ENCODE assay signal across 19 cellular contexts in genomic region chr15:86916671-86917450, GRCh38.
A peak's percentile ranks its signal among the peaks of the same experiment; 100 is the strongest.
DNase-seq lines count a peak whose midpoint lies in the region; ATAC-seq and TF ChIP-seq lines count a peak whose summit lies in the region.
"Had no signal": no experiment of that assay in that cellular context is flagged by ENCODE, and none has a peak within 500 bp of the region (broad histone marks: within the 10 kb centered on the region; RNA-seq: fewer than 3 reads in every experiment).

No MANE protein-coding gene starts in this region.

- no peak overlapping the region for H3K27ac Mint-ChIP-seq in MCF 10A (ENCODE audit: low read depth, unreplicated experiment)
- no peak overlapping the region for H3K27ac Mint-ChIP-seq in Caco-2 (ENCODE audit: unreplicated experiment)
- H3K27ac Mint-ChIP-seq: activated T-helper 17 cell treated with anti-CD3 and anti-CD28 coated beads, Interleukin-2, amount 50 U/mL, for 72 hours; naive B cell; stimulated activated naive CD8-positive, alpha-beta T cell treated with anti-CD3 and anti-CD28 coated beads, Interleukin-15, amount 100 ng/mL, for 72 hours had no signal

- H3K27ac ChIP-seq in mammary epithelial cell (ENCODE audit: insufficient read depth, low read depth, low read length): no peak overlapping the region
- H3K27ac ChIP-seq in neuronal stem cell (replicated peaks; ENCODE audit: low read length): peak overlapping the region; percentile 37
- H3K27ac ChIP-seq: KMS-11 had no signal

- H3K79me1 ChIP-seq in neuronal stem cell (ENCODE audit: low read depth, low read length): no peaks in the 10 kb centered on the region

- H2AK5ac ChIP-seq in neuronal stem cell (ENCODE audit: low read depth, low read length): no peak overlapping the region

- no peak for TF ChIP-seq CTCF in mammary epithelial cell (conservative IDR thresholded peaks at IDR 0.05 in 1 of 2, IDR thresholded peaks at IDR 0.05 in 1 of 2; ENCODE audit: extremely low read depth in 1 of 2, insufficient read depth in 1 of 2, low read depth in 1 of 2, low read length in 2 of 2)
- TF ChIP-seq CTCF in MCF 10A (IDR thresholded peaks at IDR 0.05; ENCODE audit: unreplicated experiment): no peak
- no peak for TF ChIP-seq CTCF in Caco-2 (IDR thresholded peaks at IDR 0.05; ENCODE audit: insufficient read depth in 1 of 2, low read depth in 1 of 2, low read length in 1 of 2, severe bottlenecking in 1 of 2, unreplicated experiment in 1 of 2)

- CTCF ChIA-PET in mammary epithelial cell (lab: Charles Lee; ENCODE audit: low non-redundant PET): no interaction called here
- CTCF ChIA-PET in MCF 10A (lab: Yijun Ruan, JAX): interaction anchor here (0.5 to 3.2 kb wide), 14 partner anchors 9 to 1539 kb away, joined by 3 to 31 read pairs (median 4); no protein-coding TSS in a partner anchor
- CTCF ChIA-PET in Caco-2 (lab: Charles Lee): no interaction called here

- no peaks in the 10 kb centered on the region for H3K4me1 Mint-ChIP-seq in MCF 10A (ENCODE audit: insufficient read depth, unreplicated experiment)
- no peaks in the 10 kb centered on the region for H3K4me1 Mint-ChIP-seq in Caco-2 (ENCODE audit: low read depth, unreplicated experiment)
- H3K4me1 Mint-ChIP-seq: activated T-helper 17 cell treated with anti-CD3 and anti-CD28 coated beads, Interleukin-2, amount 50 U/mL, for 72 hours; naive B cell; stimulated activated naive CD8-positive, alpha-beta T cell treated with anti-CD3 and anti-CD28 coated beads, Interleukin-15, amount 100 ng/mL, for 72 hours had no signal

- no peak overlapping the region for H3K4ac ChIP-seq in neuronal stem cell (ENCODE audit: low read length)

- H3K9ac ChIP-seq in mammary epithelial cell (ENCODE audit: insufficient read depth, low read length) (no peak overlapping the region), neuronal stem cell (ENCODE audit: low read depth, low read length, poor library complexity) (no peak overlapping the region)
- H3K9ac ChIP-seq: KMS-11 had no signal

- no peak overlapping the region for H2BK12ac ChIP-seq in neuronal stem cell (ENCODE audit: low read length)

- H3K23ac ChIP-seq in neuronal stem cell (ENCODE audit: low read depth, low read length, poor library complexity): no peak overlapping the region

- DNase-seq in mammary epithelial cell (no peak), MCF 10A (ENCODE audit: unreplicated experiment) (no peak), head of caudate nucleus (peak; percentile 80 to 98 (median 93)), neuronal stem cell (ENCODE audit: low spot score) (no peak), Caco-2 (no peak), DMS 273 treated with DMSO at 0.1 percent for 48 hours (lab: John Stamatoyannopoulos, UW) (no peak)
- DNase-seq: activated CD4-positive, alpha-beta T cell treated with anti-CD3 and anti-CD28 coated beads, Interleukin-2, amount 50 U/mL, for 4 hours; Calu3; effector CD4-positive, alpha-beta T cell; HCEC 1CT; naive B cell; NCI-H187 treated with DMSO at 0.1 percent for 48 hours; SIG-M5; stimulated activated naive CD8-positive, alpha-beta T cell treated with anti-CD3 and anti-CD28 coated beads, Interleukin-15, amount 100 ng/mL, for 72 hours; T1000 had no signal

- H4K8ac ChIP-seq in neuronal stem cell (ENCODE audit: low read depth, low read length): no peak overlapping the region

- H2AFZ ChIP-seq in mammary epithelial cell (ENCODE audit: low read depth, low read length) (peak overlapping the region; percentile 51), neuronal stem cell (ENCODE audit: low read length) (peak overlapping the region; percentile 8)

- in situ Hi-C loops in mammary epithelial cell (cut with MboI; ENCODE audit: low sequenced_read_pairs in 2 of 2): loop anchor here in 1 of 2 donors (25.0 kb wide), 1 partner anchor 1055 kb away; no protein-coding TSS in a partner anchor

- H3K27me3 ChIP-seq in mammary epithelial cell (ENCODE audit: insufficient read depth, low read length): no peaks in the 10 kb centered on the region
- H3K27me3 ChIP-seq in neuronal stem cell (ENCODE audit: control insufficient read depth in 3 of 3, insufficient read depth in 3 of 3, low read depth in 1 of 3, low read length in 3 of 3): no peaks in the 10 kb centered on the region
- H3K27me3 ChIP-seq in Caco-2 (replicated peaks; ENCODE audit: control insufficient read depth, insufficient read depth, low read length): no peaks in the 10 kb centered on the region; the same call in none of the 2 replicates

- H3K4me3 Mint-ChIP-seq in MCF 10A (ENCODE audit: unreplicated experiment) (no peak overlapping the region), Caco-2 (ENCODE audit: unreplicated experiment) (no peak overlapping the region)
- H3K4me3 Mint-ChIP-seq: activated T-helper 17 cell treated with anti-CD3 and anti-CD28 coated beads, Interleukin-2, amount 50 U/mL, for 72 hours; naive B cell; stimulated activated naive CD8-positive, alpha-beta T cell treated with anti-CD3 and anti-CD28 coated beads, Interleukin-15, amount 100 ng/mL, for 72 hours had no signal

- BruUV-seq in mammary epithelial cell (replicated peaks; lab: Mats Ljungman, UMichigan) (no TSS peak), MCF 10A (replicated peaks; lab: Mats Ljungman, UMichigan) (no TSS peak), Caco-2 (replicated peaks; lab: Mats Ljungman, UMichigan) (no TSS peak)

- H3K4me2 ChIP-seq in mammary epithelial cell (ENCODE audit: insufficient read depth, low read depth, low read length) (no peak overlapping the region), neuronal stem cell (ENCODE audit: insufficient read depth, low read length, poor library complexity, severe bottlenecking) (no peak overlapping the region)
- H3K4me2 ChIP-seq: KMS-11 had no signal

- no peaks in the 10 kb centered on the region for H3K27me3 Mint-ChIP-seq in MCF 10A (ENCODE audit: insufficient read depth, unreplicated experiment)
- peaks cover 14% of the 10 kb centered on the region for H3K27me3 Mint-ChIP-seq in Caco-2 (ENCODE audit: insufficient read depth, unreplicated experiment)

- H3K4me3 ChIP-seq in mammary epithelial cell (replicated peaks in 1 of 3; ENCODE audit: insufficient read depth in 1 of 3, low read depth in 2 of 3, low read length in 3 of 3): no peak overlapping the region
- no peak overlapping the region for H3K4me3 ChIP-seq in neuronal stem cell (ENCODE audit: low read length in 2 of 2)
- H3K4me3 ChIP-seq in Caco-2 (ENCODE audit: low read depth, low read length): no peak overlapping the region

- H3K18ac ChIP-seq in neuronal stem cell (ENCODE audit: low read length): peak overlapping the region; percentile 15

- POLR2A ChIA-PET in MCF 10A (lab: Yijun Ruan, JAX) (interaction anchor here (0.7 kb wide), 1 partner anchor 1408 kb away, joined by 3 read pairs; no protein-coding TSS in a partner anchor), Caco-2 (lab: Charles Lee) (no interaction called here)

- ATAC-seq in GM19324 (IDR thresholded peaks at IDR 0.05; ENCODE audit: low FRiP score, unreplicated experiment) (no peak), HG03521 (IDR thresholded peaks at IDR 0.05; ENCODE audit: unreplicated experiment) (no peak)
- ATAC-seq: activated T-helper 17 cell treated with anti-CD3 and anti-CD28 coated beads, Interleukin-2, amount 50 U/mL, for 72 hours; stimulated activated naive CD8-positive, alpha-beta T cell treated with anti-CD3 and anti-CD28 coated beads, Interleukin-15, amount 100 ng/mL, for 72 hours had no signal

- no peak overlapping the region for H3K14ac ChIP-seq in neuronal stem cell (ENCODE audit: low read length)

- peaks cover 9% of the 10 kb centered on the region for H3K4me1 ChIP-seq in mammary epithelial cell (ENCODE audit: insufficient read depth, low read length)
- H3K4me1 ChIP-seq in neuronal stem cell (ENCODE audit: control insufficient read depth in 2 of 2, insufficient read depth in 1 of 2, low read depth in 1 of 2, low read length in 2 of 2): peaks cover 3 to 11% of the 10 kb centered on the region in 2 donors
- no peaks in the 10 kb centered on the region for H3K4me1 ChIP-seq in Caco-2

- no peaks in the 10 kb centered on the region for H3K36me3 Mint-ChIP-seq in MCF 10A (ENCODE audit: insufficient read depth, unreplicated experiment)
- no peaks in the 10 kb centered on the region for H3K36me3 Mint-ChIP-seq in Caco-2 (ENCODE audit: insufficient read depth, unreplicated experiment)
- H3K36me3 Mint-ChIP-seq: naive B cell had no signal

- no peak overlapping the region for H4K91ac ChIP-seq in neuronal stem cell (ENCODE audit: low read depth, low read length, poor library complexity)

- no peak overlapping the region for H2BK5ac ChIP-seq in neuronal stem cell (ENCODE audit: low read length)

- dilution Hi-C loops in mammary epithelial cell (cut with HindIII; ENCODE audit: low sequenced_read_pairs): no loop called here

- H3K9me3 Mint-ChIP-seq in MCF 10A (ENCODE audit: unreplicated experiment): no peaks in the 10 kb centered on the region
- H3K9me3 Mint-ChIP-seq in Caco-2 (ENCODE audit: unreplicated experiment): no peaks in the 10 kb centered on the region
- H3K9me3 Mint-ChIP-seq: activated T-helper 17 cell treated with anti-CD3 and anti-CD28 coated beads, Interleukin-2, amount 50 U/mL, for 72 hours; stimulated activated naive CD8-positive, alpha-beta T cell treated with anti-CD3 and anti-CD28 coated beads, Interleukin-15, amount 100 ng/mL, for 72 hours had no signal

- H2BK15ac ChIP-seq in neuronal stem cell (ENCODE audit: low read length): peak overlapping the region; percentile 6

- H3K79me2 ChIP-seq in mammary epithelial cell (ENCODE audit: insufficient read depth, low read length): no peaks in the 10 kb centered on the region

- H4K20me1 ChIP-seq in mammary epithelial cell (ENCODE audit: insufficient read depth, low read length): no peaks in the 10 kb centered on the region

- no peak overlapping the region for H2BK120ac ChIP-seq in neuronal stem cell (ENCODE audit: low read depth, low read length)

- no peaks in the 10 kb centered on the region for H3K36me3 ChIP-seq in mammary epithelial cell (ENCODE audit: insufficient read depth, low read length)
- H3K36me3 ChIP-seq in neuronal stem cell (replicated peaks in 1 of 2; ENCODE audit: control insufficient read depth in 2 of 2, insufficient read depth in 2 of 2, low read length in 2 of 2): no peaks in the 10 kb centered on the region
- H3K36me3 ChIP-seq in Caco-2 (ENCODE audit: control insufficient read depth, insufficient read depth, low read length): no peaks in the 10 kb centered on the region

- intact Hi-C loops in mammary epithelial cell (cut with micrococcal nuclease): loop anchor here (1.0 to 5.0 kb wide), 3 partner anchors 115 to 1330 kb away; no protein-coding TSS in a partner anchor
- intact Hi-C loops in MCF 10A (cut with micrococcal nuclease): loop anchor here (1.0 to 5.0 kb wide), 6 partner anchors 115 to 1535 kb away; no protein-coding TSS in a partner anchor
- intact Hi-C loops in head of caudate nucleus (cut with DNase I): loop anchor here (10.0 kb wide), 1 partner anchor 1338 kb away; the partner anchor contains the start of gene NTRK3
- intact Hi-C loops in Caco-2 (cut with micrococcal nuclease; ENCODE audit: unreplicated experiment): no loop called here

- H3K9me3 ChIP-seq in mammary epithelial cell (replicated peaks; ENCODE audit: insufficient read depth, low read length) (no peaks in the 10 kb centered on the region), neuronal stem cell (replicated peaks in 1 of 2; ENCODE audit: control insufficient read depth in 2 of 2, insufficient read depth in 1 of 2, low read depth in 1 of 2, low read length in 2 of 2) (no peaks in the 10 kb centered on the region), Caco-2 (no peaks in the 10 kb centered on the region)

- 28% methylated on average over 12 of the region's 12 CpGs for WGBS in mammary epithelial cell (ENCODE audit: low coverage, missing lambda C conversion rate)
- WGBS in neuronal stem cell (ENCODE audit: extremely low coverage in 2 of 2, insufficient read length in 2 of 2, insufficient replicate concordance in 1 of 2), 2 donors: no CpG with 5 or more reads among the region's 12 CpGs

Comparison
In these comparisons a context has a peak if more than half of its experiments do, and no peak if none do; other contexts are left out.
1. DNase-seq: peak in head of caudate nucleus (42 of 42); none in mammary epithelial cell (single experiment), MCF 10A (single experiment), neuronal stem cell (single experiment), Caco-2 (0 of 2) and DMS 273 treated with DMSO at 0.1 percent for 48 hours (single experiment).